In the genomic region with DNA sequence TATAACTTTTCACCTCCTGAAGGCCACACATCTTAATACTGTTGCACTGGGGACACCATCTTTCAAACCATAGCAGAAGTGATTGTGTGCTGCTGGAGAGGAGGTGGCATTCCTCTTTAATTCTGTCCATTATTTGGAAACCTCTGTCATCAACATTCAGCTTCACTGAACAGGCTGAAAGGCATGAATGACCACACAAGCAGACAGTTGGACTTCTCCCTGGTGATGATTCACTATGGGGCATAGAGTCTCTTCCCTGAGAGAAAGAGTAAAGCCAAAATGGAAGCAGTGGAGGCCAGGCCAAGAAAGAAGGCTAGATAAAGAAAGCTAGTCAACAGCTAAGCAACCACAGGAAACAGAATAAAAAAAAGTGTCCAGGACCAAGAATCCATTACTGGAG, we compare ENCODE assay signal across 25 cellular contexts.
"Had no signal": no experiment of that assay in that cellular context is flagged by ENCODE, and none has a peak within 500 bp of the region (broad histone marks: within the 10 kb centered on the region; RNA-seq: fewer than 3 reads in every experiment).

No MANE protein-coding gene starts in this region.

- ATAC-seq: naive thymus-derived CD8-positive, alpha-beta T cell; natural killer cell treated with Interleukin-12 subunit alpha and Interleukin-12 subunit beta and Interleukin-15 and Interleukin-18, amount 100 ng/mL, for 72 hours; pancreas; right cardiac atrium; right lobe of liver; stimulated activated effector memory CD8-positive, alpha-beta T cell treated with anti-CD3 and anti-CD28 coated beads, Interleukin-12 subunit alpha, Interleukin-12 subunit beta, amount 100 ng/mL, for 72 hours; stimulated activated naive B cell treated with anti-CD40 and anti-IgM and Interleukin-4, amounts not matched to agents 10 μg/mL and 1 μg/mL and 100 μg/mL, for 72 hours had no signal

- H3K27ac ChIP-seq: neutrophil, pancreas, prostate gland, right lobe of liver, sigmoid colon, stomach, thoracic aorta, thyroid gland, tibial nerve, upper lobe of left lung, uterus had no signal

- H3K4me3 ChIP-seq: pancreas, prostate gland, right lobe of liver, sigmoid colon, stomach, thoracic aorta, thyroid gland, tibial nerve, upper lobe of left lung, uterus had no signal

- DNase-seq: naive thymus-derived CD8-positive, alpha-beta T cell; nephron progenitor cell; nucleus accumbens; pancreas; right cardiac atrium; right lobe of liver; sigmoid colon; small intestine; stimulated activated CD4-positive, alpha-beta T cell treated with anti-CD3 and anti-CD28 coated beads, Interleukin-15, amount 100 ng/mL, for 24 hours; stimulated activated CD4-positive, alpha-beta T cell treated with anti-CD3 and anti-CD28 coated beads, Interleukin-2, amount 100 ng/mL, for 24 hours; stimulated activated CD4-positive, alpha-beta T cell treated with anti-CD3 and anti-CD28 coated beads, Interleukin-2, amount 100 ng/mL, for 48 hours; stimulated activated CD4-positive, alpha-beta T cell treated with anti-CD3 and anti-CD28 coated beads, Interleukin-4, amount 100 ng/mL, for 24 hours; stimulated activated naive B cell treated with anti-CD40 and anti-IgM and Interleukin-4, amounts not matched to agents 10 μg/mL and 1 μg/mL and 100 μg/mL, for 72 hours; stimulated activated naive CD4-positive, alpha-beta T cell treated with Interleukin-2 at 50 U/mL for 16 hours; stomach; thyroid gland; trophoblast cell; upper lobe of left lung; uterus had no signal
